Comparison of ENCODE assay signal across 1 cellular context in the genomic region with DNA sequence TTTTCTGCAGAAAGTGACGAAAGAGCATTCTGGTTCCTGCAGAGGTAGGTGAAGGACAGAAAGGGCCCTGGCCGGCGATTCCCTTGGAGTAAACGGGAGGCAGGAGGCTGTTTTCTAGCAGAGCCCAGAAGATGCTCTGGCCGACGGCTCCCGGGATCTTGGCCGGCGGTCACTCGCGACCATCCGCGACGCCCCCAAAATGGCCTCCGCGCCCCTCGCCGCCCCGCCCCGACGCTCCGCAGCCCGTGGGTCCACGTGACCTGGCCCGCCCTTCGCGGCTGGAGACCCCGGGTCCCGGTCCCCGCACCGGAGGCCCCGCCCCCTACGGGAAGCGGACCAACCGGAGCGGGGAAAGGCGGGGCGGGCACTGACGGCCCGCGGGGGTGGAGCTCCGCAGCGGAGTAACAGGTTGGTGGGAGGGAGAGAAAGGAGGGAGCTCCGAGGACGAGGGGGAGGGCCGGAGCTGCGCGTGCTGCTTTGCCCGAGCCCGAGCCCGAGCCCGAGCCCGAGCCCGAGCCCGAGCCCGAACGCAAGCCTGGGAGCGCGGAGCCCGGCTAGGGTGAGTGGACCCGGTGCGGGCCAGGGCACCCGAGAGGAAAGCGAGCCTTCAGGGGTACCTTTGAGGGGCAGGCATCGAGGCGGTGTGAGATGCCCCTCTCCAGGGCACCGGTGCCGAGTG.
TF ChIP-seq lines count a peak whose summit lies in the region.

A gene with protein sequence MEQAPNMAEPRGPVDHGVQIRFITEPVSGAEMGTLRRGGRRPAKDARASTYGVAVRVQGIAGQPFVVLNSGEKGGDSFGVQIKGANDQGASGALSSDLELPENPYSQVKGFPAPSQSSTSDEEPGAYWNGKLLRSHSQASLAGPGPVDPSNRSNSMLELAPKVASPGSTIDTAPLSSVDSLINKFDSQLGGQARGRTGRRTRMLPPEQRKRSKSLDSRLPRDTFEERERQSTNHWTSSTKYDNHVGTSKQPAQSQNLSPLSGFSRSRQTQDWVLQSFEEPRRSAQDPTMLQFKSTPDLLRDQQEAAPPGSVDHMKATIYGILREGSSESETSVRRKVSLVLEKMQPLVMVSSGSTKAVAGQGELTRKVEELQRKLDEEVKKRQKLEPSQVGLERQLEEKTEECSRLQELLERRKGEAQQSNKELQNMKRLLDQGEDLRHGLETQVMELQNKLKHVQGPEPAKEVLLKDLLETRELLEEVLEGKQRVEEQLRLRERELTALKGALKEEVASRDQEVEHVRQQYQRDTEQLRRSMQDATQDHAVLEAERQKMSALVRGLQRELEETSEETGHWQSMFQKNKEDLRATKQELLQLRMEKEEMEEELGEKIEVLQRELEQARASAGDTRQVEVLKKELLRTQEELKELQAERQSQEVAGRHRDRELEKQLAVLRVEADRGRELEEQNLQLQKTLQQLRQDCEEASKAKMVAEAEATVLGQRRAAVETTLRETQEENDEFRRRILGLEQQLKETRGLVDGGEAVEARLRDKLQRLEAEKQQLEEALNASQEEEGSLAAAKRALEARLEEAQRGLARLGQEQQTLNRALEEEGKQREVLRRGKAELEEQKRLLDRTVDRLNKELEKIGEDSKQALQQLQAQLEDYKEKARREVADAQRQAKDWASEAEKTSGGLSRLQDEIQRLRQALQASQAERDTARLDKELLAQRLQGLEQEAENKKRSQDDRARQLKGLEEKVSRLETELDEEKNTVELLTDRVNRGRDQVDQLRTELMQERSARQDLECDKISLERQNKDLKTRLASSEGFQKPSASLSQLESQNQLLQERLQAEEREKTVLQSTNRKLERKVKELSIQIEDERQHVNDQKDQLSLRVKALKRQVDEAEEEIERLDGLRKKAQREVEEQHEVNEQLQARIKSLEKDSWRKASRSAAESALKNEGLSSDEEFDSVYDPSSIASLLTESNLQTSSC (plus strand): TSS at position 431 of the 679 bp plus-strand sequence. CDS start 7,133 bp downstream, outside the sequence.

TF ChIP-seq in neural cell, 6 proteins besides CTCF, POLR2A, EP300 and RAD21 (continued from another document):
- TF ChIP-seq, protein P1, sequence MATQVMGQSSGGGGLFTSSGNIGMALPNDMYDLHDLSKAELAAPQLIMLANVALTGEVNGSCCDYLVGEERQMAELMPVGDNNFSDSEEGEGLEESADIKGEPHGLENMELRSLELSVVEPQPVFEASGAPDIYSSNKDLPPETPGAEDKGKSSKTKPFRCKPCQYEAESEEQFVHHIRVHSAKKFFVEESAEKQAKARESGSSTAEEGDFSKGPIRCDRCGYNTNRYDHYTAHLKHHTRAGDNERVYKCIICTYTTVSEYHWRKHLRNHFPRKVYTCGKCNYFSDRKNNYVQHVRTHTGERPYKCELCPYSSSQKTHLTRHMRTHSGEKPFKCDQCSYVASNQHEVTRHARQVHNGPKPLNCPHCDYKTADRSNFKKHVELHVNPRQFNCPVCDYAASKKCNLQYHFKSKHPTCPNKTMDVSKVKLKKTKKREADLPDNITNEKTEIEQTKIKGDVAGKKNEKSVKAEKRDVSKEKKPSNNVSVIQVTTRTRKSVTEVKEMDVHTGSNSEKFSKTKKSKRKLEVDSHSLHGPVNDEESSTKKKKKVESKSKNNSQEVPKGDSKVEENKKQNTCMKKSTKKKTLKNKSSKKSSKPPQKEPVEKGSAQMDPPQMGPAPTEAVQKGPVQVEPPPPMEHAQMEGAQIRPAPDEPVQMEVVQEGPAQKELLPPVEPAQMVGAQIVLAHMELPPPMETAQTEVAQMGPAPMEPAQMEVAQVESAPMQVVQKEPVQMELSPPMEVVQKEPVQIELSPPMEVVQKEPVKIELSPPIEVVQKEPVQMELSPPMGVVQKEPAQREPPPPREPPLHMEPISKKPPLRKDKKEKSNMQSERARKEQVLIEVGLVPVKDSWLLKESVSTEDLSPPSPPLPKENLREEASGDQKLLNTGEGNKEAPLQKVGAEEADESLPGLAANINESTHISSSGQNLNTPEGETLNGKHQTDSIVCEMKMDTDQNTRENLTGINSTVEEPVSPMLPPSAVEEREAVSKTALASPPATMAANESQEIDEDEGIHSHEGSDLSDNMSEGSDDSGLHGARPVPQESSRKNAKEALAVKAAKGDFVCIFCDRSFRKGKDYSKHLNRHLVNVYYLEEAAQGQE (IDR thresholded peaks at IDR 0.05; ENCODE audit: borderline replicate concordance) = peak; percentile 70
